8 cellular contexts compared by ENCODE assay signal in genomic region chr17:45149669-45150603, GRCh38. TPM values are rescaled to one million over a fixed set of nuclear protein-coding genes. Genes with fewer than 3 reads are reported as not detected.
DNase-seq lines count a peak whose midpoint lies in the region; ATAC-seq and TF ChIP-seq lines count a peak whose summit lies in the region.

No MANE protein-coding gene starts in this region.

- DNase-seq in NCI-H1092 treated with DMSO at 0.1 percent for 48 hours (lab: John Stamatoyannopoulos, UW) (peak; percentile 59), NCI-H1092 (lab: John Stamatoyannopoulos, UW) (no peak), NCI-H146 treated with DMSO at 0.1 percent for 48 hours (lab: John Stamatoyannopoulos, UW; ENCODE audit: unreplicated experiment) (peak; percentile 25), epithelial cell of prostate (ENCODE audit: low read depth, low spot score) (no peak), mucosa of gallbladder (ENCODE audit: low spot score) (peak; percentile 75), testis (peak; percentile 74), SHP77 treated with DMSO at 0.1 percent for 48 hours (lab: John Stamatoyannopoulos, UW) (no peak)
- DNase-seq in activated CD8-positive, alpha-beta T cell treated with anti-CD3 and anti-CD28 coated beads for 36 hours = peak; percentile 58

- no peaks in the 10 kb centered on the region for H3K9me3 Mint-ChIP-seq in activated CD8-positive, alpha-beta T cell treated with anti-CD3 and anti-CD28 coated beads for 36 hours

- peak overlapping the region; percentile 69 to 91 for H3K4me3 ChIP-seq in testis

- no peaks in the 10 kb centered on the region for H3K27me3 Mint-ChIP-seq in activated CD8-positive, alpha-beta T cell treated with anti-CD3 and anti-CD28 coated beads for 36 hours

- TF ChIP-seq POLR2A in testis (IDR thresholded peaks at IDR 0.05) = no peak

- POLR2A ChIA-PET in activated CD8-positive, alpha-beta T cell treated with anti-CD3 and anti-CD28 coated beads for 36 hours (lab: Charles Lee) = interaction anchor here (0.6 to 8.5 kb wide), 27 partner anchors 7 to 427 kb away, joined by 3 to 200 read pairs (median 5); partner anchors contain the start of genes ACBD4, FMNL1, HEXIM2 and MAP3K14

- H3K27ac ChIP-seq in epithelial cell of prostate (peak overlapping the region; percentile 95), testis (peak overlapping the region; percentile 96 to 98)

- intact Hi-C loops in activated CD8-positive, alpha-beta T cell treated with anti-CD3 and anti-CD28 coated beads for 36 hours (cut with micrococcal nuclease) = loop anchor here (2.0 to 5.0 kb wide), 2 partner anchors 15 to 167 kb away; partner anchors contain the start of genes ACBD4 and MAP3K14
- intact Hi-C loops in testis (cut with DNase I; ENCODE audit: low total_unique reads) = no loop called here

- ATAC-seq in activated CD8-positive, alpha-beta T cell treated with anti-CD3 and anti-CD28 coated beads for 36 hours = no peak

- WGBS in testis, 2 donors = 1% methylated on average over 42 to 56 of the region's 56 CpGs

- peaks cover 18% of the 10 kb centered on the region for H3K36me3 Mint-ChIP-seq in activated CD8-positive, alpha-beta T cell treated with anti-CD3 and anti-CD28 coated beads for 36 hours (ENCODE audit: low read depth)

- no peaks in the 10 kb centered on the region for H3K36me3 ChIP-seq in testis (ENCODE audit: low read depth, missing control alignments)

- CTCF ChIA-PET in activated CD8-positive, alpha-beta T cell treated with anti-CD3 and anti-CD28 coated beads for 36 hours (lab: Charles Lee) = interaction anchor here (0.8 to 14.4 kb wide), 27 partner anchors 10 to 279 kb away, joined by 3 to 352 read pairs (median 6); partner anchors contain the start of genes ACBD4, FMNL1, HEXIM2 and NMT1

- H3K4me3 Mint-ChIP-seq in activated CD8-positive, alpha-beta T cell treated with anti-CD3 and anti-CD28 coated beads for 36 hours = peak overlapping the region; percentile 98

- peaks cover 32% of the 10 kb centered on the region for H3K4me1 Mint-ChIP-seq in activated CD8-positive, alpha-beta T cell treated with anti-CD3 and anti-CD28 coated beads for 36 hours (ENCODE audit: low read depth)

- no peaks in the 10 kb centered on the region for H3K27me3 ChIP-seq in testis

- peaks cover 21% of the 10 kb centered on the region for H3K4me1 ChIP-seq in testis

- no peak for TF ChIP-seq CTCF in activated CD8-positive, alpha-beta T cell treated with anti-CD3 and anti-CD28 coated beads for 36 hours (IDR thresholded peaks at IDR 0.05)
- TF ChIP-seq CTCF in testis (IDR thresholded peaks at IDR 0.05) = no peak

- H3K9me3 ChIP-seq in testis = no peaks in the 10 kb centered on the region

- H3K27ac Mint-ChIP-seq in activated CD8-positive, alpha-beta T cell treated with anti-CD3 and anti-CD28 coated beads for 36 hours = peak overlapping the region; percentile 100

RNA-seq across cellular contexts. Expression of gene HEXIM1, which starts 1.7 kb away (rescaled TPM):
- 10 to 100 TPM; 22.6 to 23.5 TPM for total RNA-seq in activated CD8-positive, alpha-beta T cell treated with anti-CD3 and anti-CD28 coated beads for 36 hours
- 62.5 TPM for total RNA-seq in mucosa of gallbladder
- total RNA-seq in testis = 10 to 100 TPM; 51.8 to 68.8 TPM
- polyA plus RNA-seq in testis (ENCODE audit: insufficient read depth, low read depth, low replicate concordance) = 38.8 TPM

RNA-seq across cellular contexts. Expression of gene HEXIM2, which starts 11.7 kb away (rescaled TPM):
- 1 to 10 TPM; 4.1 to 4.2 TPM for total RNA-seq in activated CD8-positive, alpha-beta T cell treated with anti-CD3 and anti-CD28 coated beads for 36 hours
- total RNA-seq in mucosa of gallbladder = 14.9 TPM
- total RNA-seq in testis = 10 to 100 TPM; 35.9 to 47.7 TPM
- 76.8 TPM for polyA plus RNA-seq in testis (ENCODE audit: insufficient read depth, low read depth, low replicate concordance)

RNA-seq across cellular contexts. Expression of gene ACBD4, which starts 14.4 kb away (rescaled TPM):
- total RNA-seq in activated CD8-positive, alpha-beta T cell treated with anti-CD3 and anti-CD28 coated beads for 36 hours = 10 to 100 TPM; 12.4 to 12.6 TPM
- total RNA-seq in mucosa of gallbladder = 29.8 TPM
- 1 to 10 TPM; 8.3 to 9.1 TPM for total RNA-seq in testis
- polyA plus RNA-seq in testis (ENCODE audit: insufficient read depth, low read depth, low replicate concordance) = 7.5 TPM

RNA-seq across cellular contexts. Expression of gene PLCD3, which starts 17.6 kb away (rescaled TPM):
- 1 to 10 TPM; 3.9 to 6.6 TPM for total RNA-seq in activated CD8-positive, alpha-beta T cell treated with anti-CD3 and anti-CD28 coated beads for 36 hours
- total RNA-seq in mucosa of gallbladder = 63.6 TPM
- 100 to 1,000 TPM in 1 of 2 donors, 10 to 100 TPM in 1; 86.3 to 106 TPM for total RNA-seq in testis
- polyA plus RNA-seq in testis (ENCODE audit: insufficient read depth, low read depth, low replicate concordance) = 62.2 TPM

Comparison
In these comparisons a context has a peak if more than half of its experiments do, and no peak if none do; other contexts are left out.
1. DNase-seq: peak in NCI-H1092 treated with DMSO at 0.1 percent for 48 hours (single experiment), NCI-H146 treated with DMSO at 0.1 percent for 48 hours (single experiment), activated CD8-positive, alpha-beta T cell treated with anti-CD3 and anti-CD28 coated beads for 36 hours (single experiment), mucosa of gallbladder (single experiment) and testis (single experiment); none in NCI-H1092 (single experiment), epithelial cell of prostate (single experiment) and SHP77 treated with DMSO at 0.1 percent for 48 hours (single experiment).